ENCODE assay signal across 20 cellular contexts in genomic region chr10:80281292-80281691, GRCh38. TPM values are rescaled to one million over a fixed set of nuclear protein-coding genes. Genes with fewer than 3 reads are reported as not detected.
DNase-seq lines count a peak whose midpoint lies in the region; ATAC-seq and TF ChIP-seq lines count a peak whose summit lies in the region.
"Had no signal": no experiment of that assay in that cellular context is flagged by ENCODE, and none has a peak within 500 bp of the region (broad histone marks: within the 10 kb centered on the region; RNA-seq: fewer than 3 reads in every experiment).

No MANE protein-coding gene starts in this region.

- ATAC-seq in activated CD8-positive, alpha-beta T cell treated with anti-CD3 and anti-CD28 coated beads, Interleukin-2, amount 10 ng/mL, durations not matched to agents 7 days and 5 days = no peak
- no peak for ATAC-seq in activated CD8-positive, alpha-beta T cell treated with anti-CD3 and anti-CD28 coated beads for 36 hours
- ATAC-seq in HG03196 (IDR thresholded peaks at IDR 0.05; ENCODE audit: unreplicated experiment) = peak; percentile 50
- ATAC-seq in GM19035 (IDR thresholded peaks at IDR 0.05; ENCODE audit: unreplicated experiment) = no peak
- ATAC-seq: effector memory CD8-positive, alpha-beta T cell; right cardiac atrium; upper lobe of right lung had no signal

- peak; percentile 14 for DNase-seq in activated CD8-positive, alpha-beta T cell treated with anti-CD3 and anti-CD28 coated beads, Interleukin-2, amount 10 ng/mL, durations not matched to agents 7 days and 5 days
- no peak for DNase-seq in activated CD8-positive, alpha-beta T cell treated with anti-CD3 and anti-CD28 coated beads for 36 hours
- DNase-seq in iPS-NIHi7 (ENCODE audit: extremely low spot score) = peak; percentile 4
- no peak for DNase-seq in thyroid gland
- no peak for DNase-seq in NCI-H2107 (lab: John Stamatoyannopoulos, UW)
- DNase-seq in GM19240 (ENCODE audit: insufficient read length, low spot score) = no peak
- DNase-seq: activated CD8-positive, alpha-beta memory T cell treated with anti-CD3 and anti-CD28 coated beads, Interleukin-2, amount 50 U/mL, for 4 hours; CD4-positive, alpha-beta memory T cell; effector memory CD8-positive, alpha-beta T cell; HCEC 1CT; left ventricle myocardium inferior; MM.1S; naive B cell; stimulated activated CD4-positive, alpha-beta T cell treated with anti-CD3 and anti-CD28 coated beads, Interleukin-2, amount 100 ng/mL, for 48 hours; upper lobe of right lung had no signal

- intact Hi-C loops in activated CD8-positive, alpha-beta T cell treated with anti-CD3 and anti-CD28 coated beads for 36 hours (cut with micrococcal nuclease) = no loop called here
- intact Hi-C loops in thyroid gland (cut with DNase I) = no loop called here

- H3K36me3 Mint-ChIP-seq in activated CD8-positive, alpha-beta T cell treated with anti-CD3 and anti-CD28 coated beads, Interleukin-2, amount 10 ng/mL, durations not matched to agents 7 days and 5 days (ENCODE audit: low read depth) = no peaks in the 10 kb centered on the region
- H3K36me3 Mint-ChIP-seq in activated CD8-positive, alpha-beta T cell treated with anti-CD3 and anti-CD28 coated beads for 36 hours (ENCODE audit: low read depth) = no peaks in the 10 kb centered on the region
- H3K36me3 Mint-ChIP-seq: activated naive CD4-positive, alpha-beta T cell treated with anti-CD3 and anti-CD28 coated beads, Interleukin-2, amount 50 U/mL, for 24 hours; CD4-positive, alpha-beta memory T cell; naive B cell had no signal

- H3K27me3 ChIP-seq in thyroid gland = no peaks in the 10 kb centered on the region
- H3K27me3 ChIP-seq: cardiac muscle cell, upper lobe of right lung had no signal

- POLR2A ChIA-PET in activated CD8-positive, alpha-beta T cell treated with anti-CD3 and anti-CD28 coated beads, Interleukin-2, amount 10 ng/mL, durations not matched to agents 7 days and 5 days (lab: Charles Lee) = no interaction called here
- POLR2A ChIA-PET in activated CD8-positive, alpha-beta T cell treated with anti-CD3 and anti-CD28 coated beads for 36 hours (lab: Charles Lee) = no interaction called here

- peak overlapping the region in 2 of 3 donors; percentile 41 to 56 for H3K27ac ChIP-seq in thyroid gland
- H3K27ac ChIP-seq: cardiac muscle cell, left ventricle myocardium inferior, upper lobe of right lung had no signal

- 81 to 96% methylated on average over 4 to 6 of the region's 6 CpGs for WGBS in thyroid gland, 2 donors

- H3K9me3 ChIP-seq in thyroid gland = no peaks in the 10 kb centered on the region
- H3K9me3 ChIP-seq: left ventricle myocardium inferior, upper lobe of right lung had no signal

- peaks cover 16 to 20% of the 10 kb centered on the region in 2 donors for H3K4me1 ChIP-seq in thyroid gland
- H3K4me1 ChIP-seq: upper lobe of right lung had no signal

- TF ChIP-seq CTCF in activated CD8-positive, alpha-beta T cell treated with anti-CD3 and anti-CD28 coated beads for 36 hours (IDR thresholded peaks at IDR 0.05) = no peak
- TF ChIP-seq CTCF in thyroid gland (IDR thresholded peaks at IDR 0.05) = no peak

- H3K36me3 ChIP-seq in thyroid gland = no peaks in the 10 kb centered on the region
- H3K36me3 ChIP-seq: cardiac muscle cell, left ventricle myocardium inferior, upper lobe of right lung had no signal

- H3K27ac Mint-ChIP-seq in activated CD8-positive, alpha-beta T cell treated with anti-CD3 and anti-CD28 coated beads, Interleukin-2, amount 10 ng/mL, durations not matched to agents 7 days and 5 days = no peak overlapping the region
- no peak overlapping the region for H3K27ac Mint-ChIP-seq in activated CD8-positive, alpha-beta T cell treated with anti-CD3 and anti-CD28 coated beads for 36 hours
- H3K27ac Mint-ChIP-seq: activated naive CD4-positive, alpha-beta T cell treated with anti-CD3 and anti-CD28 coated beads, Interleukin-2, amount 50 U/mL, for 24 hours; CD4-positive, alpha-beta memory T cell; effector memory CD8-positive, alpha-beta T cell had no signal

- no peak overlapping the region for H3K4me3 Mint-ChIP-seq in activated CD8-positive, alpha-beta T cell treated with anti-CD3 and anti-CD28 coated beads, Interleukin-2, amount 10 ng/mL, durations not matched to agents 7 days and 5 days
- no peak overlapping the region for H3K4me3 Mint-ChIP-seq in activated CD8-positive, alpha-beta T cell treated with anti-CD3 and anti-CD28 coated beads for 36 hours
- H3K4me3 Mint-ChIP-seq: activated naive CD4-positive, alpha-beta T cell treated with anti-CD3 and anti-CD28 coated beads, Interleukin-2, amount 50 U/mL, for 24 hours; CD4-positive, alpha-beta memory T cell; effector memory CD8-positive, alpha-beta T cell; naive B cell had no signal

- H3K4me1 Mint-ChIP-seq in activated CD8-positive, alpha-beta T cell treated with anti-CD3 and anti-CD28 coated beads, Interleukin-2, amount 10 ng/mL, durations not matched to agents 7 days and 5 days (ENCODE audit: low read depth) = no peaks in the 10 kb centered on the region
- no peaks in the 10 kb centered on the region for H3K4me1 Mint-ChIP-seq in activated CD8-positive, alpha-beta T cell treated with anti-CD3 and anti-CD28 coated beads for 36 hours (ENCODE audit: low read depth)
- H3K4me1 Mint-ChIP-seq: activated naive CD4-positive, alpha-beta T cell treated with anti-CD3 and anti-CD28 coated beads, Interleukin-2, amount 50 U/mL, for 24 hours; CD4-positive, alpha-beta memory T cell; naive B cell had no signal

- H3K9me3 Mint-ChIP-seq in activated CD8-positive, alpha-beta T cell treated with anti-CD3 and anti-CD28 coated beads, Interleukin-2, amount 10 ng/mL, durations not matched to agents 7 days and 5 days (ENCODE audit: insufficient read depth) = no peaks in the 10 kb centered on the region
- H3K9me3 Mint-ChIP-seq in activated CD8-positive, alpha-beta T cell treated with anti-CD3 and anti-CD28 coated beads for 36 hours = no peaks in the 10 kb centered on the region
- H3K9me3 Mint-ChIP-seq: activated naive CD4-positive, alpha-beta T cell treated with anti-CD3 and anti-CD28 coated beads, Interleukin-2, amount 50 U/mL, for 24 hours; CD4-positive, alpha-beta memory T cell; effector memory CD8-positive, alpha-beta T cell; naive B cell had no signal

- H3K27me3 Mint-ChIP-seq in activated CD8-positive, alpha-beta T cell treated with anti-CD3 and anti-CD28 coated beads, Interleukin-2, amount 10 ng/mL, durations not matched to agents 7 days and 5 days (ENCODE audit: low read depth) = peaks cover 6% of the 10 kb centered on the region
- H3K27me3 Mint-ChIP-seq in activated CD8-positive, alpha-beta T cell treated with anti-CD3 and anti-CD28 coated beads for 36 hours = peaks cover 2% of the 10 kb centered on the region
- H3K27me3 Mint-ChIP-seq: activated naive CD4-positive, alpha-beta T cell treated with anti-CD3 and anti-CD28 coated beads, Interleukin-2, amount 50 U/mL, for 24 hours had no signal

- CTCF ChIA-PET in activated CD8-positive, alpha-beta T cell treated with anti-CD3 and anti-CD28 coated beads, Interleukin-2, amount 10 ng/mL, durations not matched to agents 7 days and 5 days (lab: Charles Lee) = no interaction called here
- CTCF ChIA-PET in activated CD8-positive, alpha-beta T cell treated with anti-CD3 and anti-CD28 coated beads for 36 hours (lab: Charles Lee) = interaction anchor here (0.9 to 1.0 kb wide), 2 partner anchors 13 to 101 kb away, joined by 4 to 5 read pairs; no protein-coding TSS in a partner anchor

- no peak overlapping the region for H3K4me3 ChIP-seq in thyroid gland (replicated peaks in 1 of 3)
- H3K4me3 ChIP-seq: cardiac muscle cell, left ventricle myocardium inferior, upper lobe of right lung had no signal

- no peak for TF ChIP-seq POLR2A in thyroid gland (IDR thresholded peaks at IDR 0.05)

RNA-seq across cellular contexts. Expression of gene MAT1A, which starts 8.2 kb away (rescaled TPM):
- total RNA-seq in activated CD8-positive, alpha-beta T cell treated with anti-CD3 and anti-CD28 coated beads, Interleukin-2, amount 10 ng/mL, durations not matched to agents 7 days and 5 days = not detected
- not detected for total RNA-seq in activated CD8-positive, alpha-beta T cell treated with anti-CD3 and anti-CD28 coated beads for 36 hours
- total RNA-seq in thyroid gland = under 1 TPM in 3 of 4 donors, not detected in 1; 0.22 to 0.39 (median 0.25) TPM
- total RNA-seq: CD4-positive, alpha-beta memory T cell; left ventricle myocardium inferior had no signal

Comparison
In these comparisons a context has a peak if more than half of its experiments do, and no peak if none do; other contexts are left out.
1. DNase-seq: peak in activated CD8-positive, alpha-beta T cell treated with anti-CD3 and anti-CD28 coated beads, Interleukin-2, amount 10 ng/mL, durations not matched to agents 7 days and 5 days (single experiment) and iPS-NIHi7 (single experiment); none in activated CD8-positive, alpha-beta T cell treated with anti-CD3 and anti-CD28 coated beads for 36 hours (single experiment), thyroid gland (0 of 2), NCI-H2107 (single experiment) and GM19240 (single experiment).